ENCODE assay signal across 30 cellular contexts in the genomic region with DNA sequence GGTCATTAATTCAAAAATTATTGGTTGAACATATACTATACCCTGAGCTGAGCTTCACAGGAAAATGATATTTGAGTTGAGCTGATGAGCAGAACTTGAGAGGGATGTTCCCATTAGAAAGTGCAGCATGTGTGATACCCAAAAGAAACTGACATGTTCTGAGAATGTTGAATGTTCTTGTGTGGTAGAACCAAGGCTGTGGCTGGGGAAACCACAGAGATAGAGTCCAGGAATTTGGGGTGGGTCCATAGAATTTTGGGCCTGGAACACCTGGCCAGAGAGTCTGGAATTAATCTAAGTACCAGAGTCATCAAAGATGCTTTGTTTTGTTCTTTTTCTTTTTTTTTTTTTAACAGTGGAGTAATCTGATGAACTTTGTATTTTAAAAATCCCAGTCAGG.
"Had no signal": no experiment of that assay in that cellular context is flagged by ENCODE, and none has a peak within 500 bp of the region (broad histone marks: within the 10 kb centered on the region; RNA-seq: fewer than 3 reads in every experiment).

No MANE protein-coding gene starts in this region.

- H3K36me3 Mint-ChIP-seq: naive thymus-derived CD4-positive, alpha-beta T cell; natural killer cell; neural progenitor cell; stimulated activated naive B cell treated with anti-CD40 and anti-IgM and Interleukin-4, amounts not matched to agents 10 μg/mL and 1 μg/mL and 100 μg/mL, for 72 hours had no signal

- H3K4me1 Mint-ChIP-seq: natural killer cell; neural progenitor cell; stimulated activated naive B cell treated with anti-CD40 and anti-IgM and Interleukin-4, amounts not matched to agents 10 μg/mL and 1 μg/mL and 100 μg/mL, for 72 hours had no signal

- ATAC-seq: naive thymus-derived CD4-positive, alpha-beta T cell; natural killer cell; psoas muscle; right cardiac atrium; right lobe of liver; stimulated activated naive B cell treated with anti-CD40 and anti-IgM and Interleukin-4, amounts not matched to agents 10 μg/mL and 1 μg/mL and 100 μg/mL, for 72 hours had no signal

- H3K36me3 ChIP-seq: neural progenitor cell, ovary, right lobe of liver, sigmoid colon, spleen, stomach, thoracic aorta, thyroid gland, tibial nerve, upper lobe of left lung, vagina had no signal

- H3K4me3 Mint-ChIP-seq: naive thymus-derived CD4-positive, alpha-beta T cell; natural killer cell; nephron; neural progenitor cell; stimulated activated naive B cell treated with anti-CD40 and anti-IgM and Interleukin-4, amounts not matched to agents 10 μg/mL and 1 μg/mL and 100 μg/mL, for 72 hours; stimulated activated naive CD8-positive, alpha-beta T cell treated with anti-CD3 and anti-CD28 coated beads, Interleukin-15, Interleukin-2, amounts not matched to agents 100 ng/mL and 50 ng/mL, for 24 hours had no signal

- H3K27ac ChIP-seq: neural progenitor cell, ovary, parathyroid adenoma, psoas muscle, right lobe of liver, sigmoid colon, skin epidermis, spleen, stomach, thoracic aorta, thyroid gland, tibial nerve, upper lobe of left lung, vagina had no signal

- H3K4me1 ChIP-seq: neural progenitor cell, parathyroid adenoma, psoas muscle, right lobe of liver, sigmoid colon, spleen, stomach, thyroid gland, tibial nerve, upper lobe of left lung, vagina had no signal

- H3K27ac Mint-ChIP-seq: naive thymus-derived CD4-positive, alpha-beta T cell; natural killer cell; nephron; neural progenitor cell; stimulated activated naive B cell treated with anti-CD40 and anti-IgM and Interleukin-4, amounts not matched to agents 10 μg/mL and 1 μg/mL and 100 μg/mL, for 72 hours; stimulated activated naive CD8-positive, alpha-beta T cell treated with anti-CD3 and anti-CD28 coated beads, Interleukin-15, Interleukin-2, amounts not matched to agents 100 ng/mL and 50 ng/mL, for 24 hours had no signal

- H3K9me3 Mint-ChIP-seq: neural progenitor cell had no signal

- H3K4me2 ChIP-seq: neural progenitor cell, smooth muscle cell had no signal

- H2AFZ ChIP-seq: neural progenitor cell, parathyroid adenoma had no signal

- H3K9me3 ChIP-seq: ovary, psoas muscle, right lobe of liver, sigmoid colon, spleen, thoracic aorta, thyroid gland, tibial nerve, upper lobe of left lung, vagina had no signal

- H3K9ac ChIP-seq: neural progenitor cell, parathyroid adenoma had no signal

- H3K79me2 ChIP-seq: parathyroid adenoma had no signal

- DNase-seq: naive thymus-derived CD4-positive, alpha-beta T cell; natural killer cell; occipital lobe; ovary; posterior cingulate gyrus; psoas muscle; right cardiac atrium; right lobe of liver; sigmoid colon; spleen; stimulated activated CD4-positive, alpha-beta T cell treated with anti-CD3 and anti-CD28 coated beads, Interleukin-12 subunit alpha, Interleukin-12 subunit beta, amount 100 ng/mL, for 4 hours; stimulated activated CD4-positive, alpha-beta T cell treated with anti-CD3 and anti-CD28 coated beads, Interleukin-1b, Interleukin-23, amount 100 ng/mL, for 48 hours; stimulated activated CD4-positive, alpha-beta T cell treated with anti-CD3 and anti-CD28 coated beads, Interleukin-4, amount 100 ng/mL, for 1 hour; stimulated activated CD4-positive, alpha-beta T cell treated with anti-CD3 and anti-CD28 coated beads, Interleukin-4, amount 100 ng/mL, for 4 hours; stimulated activated CD8-positive, alpha-beta memory T cell treated with anti-CD3 and anti-CD28 coated beads, Interleukin-4, amount 100 ng/mL, for 48 hours; stimulated activated naive B cell treated with anti-CD40 and anti-IgM and Interleukin-4, amounts not matched to agents 10 μg/mL and 1 μg/mL and 100 μg/mL, for 72 hours; stimulated activated naive CD4-positive, alpha-beta T cell treated with Interleukin-2 at 50 U/mL for 16 hours; stomach; thyroid gland; trophoblast cell; upper lobe of left lung had no signal

- H3K27me3 ChIP-seq: neural progenitor cell, ovary, right lobe of liver, sigmoid colon, spleen, stomach, thyroid gland, tibial nerve, upper lobe of left lung, vagina had no signal

- H3K4me3 ChIP-seq: neural progenitor cell, ovary, psoas muscle, right lobe of liver, sigmoid colon, skin epidermis, smooth muscle cell, spleen, stomach, thoracic aorta, thyroid gland, tibial nerve, upper lobe of left lung, vagina had no signal
